Comparison of ENCODE assay signal across 9 cellular contexts in the genomic region with DNA sequence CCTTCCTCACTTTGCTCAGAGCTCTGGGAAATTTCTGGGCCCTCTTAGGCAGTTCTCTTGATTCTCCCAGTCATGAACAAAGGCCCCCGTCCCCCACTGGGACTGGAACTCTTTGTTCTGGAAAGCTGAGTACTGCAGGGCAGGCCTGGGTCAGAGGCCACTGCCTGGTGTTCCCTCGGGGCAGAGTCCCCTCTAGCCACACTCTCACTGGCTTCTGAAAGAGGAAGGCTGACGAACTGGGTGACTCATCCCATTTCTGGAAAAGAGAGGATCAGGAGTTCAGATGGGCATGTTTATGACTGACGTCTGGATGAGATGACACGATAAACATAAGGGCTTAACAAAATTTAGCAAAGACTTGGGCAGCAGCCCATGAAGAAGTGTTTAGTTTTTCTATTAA. TPM values are rescaled to one million over a fixed set of nuclear protein-coding genes. Genes with fewer than 3 reads are reported as not detected.
DNase-seq lines count a peak whose midpoint lies in the region; ATAC-seq and TF ChIP-seq lines count a peak whose summit lies in the region.
"Had no signal": no experiment of that assay in that cellular context is flagged by ENCODE, and none has a peak within 500 bp of the region (broad histone marks: within the 10 kb centered on the region; RNA-seq: fewer than 3 reads in every experiment).

No MANE protein-coding gene starts in this region.

- H2BK5ac ChIP-seq in mesenchymal stem cell (ENCODE audit: low read depth, low read length, poor library complexity, severe bottlenecking), result no peak overlapping the region

- no peak overlapping the region for H3K4ac ChIP-seq in mesenchymal stem cell (ENCODE audit: low read depth in 1 of 2, low read length in 2 of 2)

- H2BK120ac ChIP-seq in mesenchymal stem cell (ENCODE audit: low read depth, low read length), result peak overlapping the region; percentile 49

- DNase-seq in AG10803 (ENCODE audit: low read depth), result peak; percentile 54
- DNase-seq in HuH-7.5 (ENCODE audit: low spot score), result peak; percentile 32
- DNase-seq in colonic mucosa, result peak; percentile 62
- DNase-seq in mesenchymal stem cell, result peak; percentile 93
- no peak for DNase-seq in NCI-H2107 treated with DMSO at 0.1 percent for 48 hours (lab: John Stamatoyannopoulos, UW; ENCODE audit: unreplicated experiment)
- DNase-seq in stimulated activated naive CD8-positive, alpha-beta T cell treated with anti-CD3 and anti-CD28 coated beads, Interleukin-15, Interleukin-2, amounts not matched to agents 100 U/mL and 50 U/mL, for 24 hours, result no peak
- no peak for DNase-seq in NCI-H526 (lab: John Stamatoyannopoulos, UW)

- no peak overlapping the region for H2BK15ac ChIP-seq in mesenchymal stem cell (ENCODE audit: low read depth, poor library complexity, severe bottlenecking)

- no peaks in the 10 kb centered on the region for H3K79me1 ChIP-seq in mesenchymal stem cell (replicated peaks; ENCODE audit: low read length, poor library complexity, severe bottlenecking)

- H3K9ac ChIP-seq in colonic mucosa (ENCODE audit: low read depth in 2 of 2, low read length in 2 of 2), result no peak overlapping the region
- H3K9ac ChIP-seq in mesenchymal stem cell (ENCODE audit: low read length), result no peak overlapping the region

- H2AFZ ChIP-seq in mesenchymal stem cell (ENCODE audit: low read depth, low read length), result no peak overlapping the region

- H4K8ac ChIP-seq in mesenchymal stem cell (ENCODE audit: low read length), result no peak overlapping the region

- peak overlapping the region; percentile 54 to 84 for H3K18ac ChIP-seq in mesenchymal stem cell (ENCODE audit: low read depth in 1 of 2, low read length in 2 of 2)

- WGBS in mesenchymal stem cell, result 0% methylated on average over 4 of the region's 5 CpGs

- H3K27me3 ChIP-seq in colonic mucosa, result no peaks in the 10 kb centered on the region
- no peaks in the 10 kb centered on the region for H3K27me3 ChIP-seq in mesenchymal stem cell (ENCODE audit: control insufficient read depth in 1 of 2, insufficient read depth in 1 of 2, low read length in 2 of 2)

- H3K36me3 ChIP-seq in colonic mucosa, result no peaks in the 10 kb centered on the region
- H3K36me3 ChIP-seq in mesenchymal stem cell (ENCODE audit: control insufficient read depth in 1 of 2, insufficient read depth in 2 of 2, low read depth in 1 of 2, low read length in 2 of 2), result no peaks in the 10 kb centered on the region

- H3K4me1 ChIP-seq in colonic mucosa (no peaks in the 10 kb centered on the region), mesenchymal stem cell (ENCODE audit: control insufficient read depth, insufficient read depth, low read depth, low read length) (no peaks in the 10 kb centered on the region)

- H3K4me3 ChIP-seq in AG10803 (ENCODE audit: low read length), result no peak overlapping the region
- H3K4me3 ChIP-seq in colonic mucosa, result no peak overlapping the region
- no peak overlapping the region for H3K4me3 ChIP-seq in mesenchymal stem cell (ENCODE audit: insufficient read depth in 1 of 2, low read depth in 1 of 2, low read length in 2 of 2)

- no peak overlapping the region for H2AK5ac ChIP-seq in mesenchymal stem cell (ENCODE audit: low read length, severe bottlenecking)

- TF ChIP-seq CTCF in AG10803 (conservative IDR thresholded peaks at IDR 0.05; ENCODE audit: low read length), result no peak
- TF ChIP-seq CTCF in colonic mucosa (IDR thresholded peaks at IDR 0.05), result no peak

- no peak overlapping the region for H3K4me2 ChIP-seq in mesenchymal stem cell (ENCODE audit: low read length, poor library complexity, severe bottlenecking)

- no peak for ATAC-seq in stimulated activated naive CD8-positive, alpha-beta T cell treated with anti-CD3 and anti-CD28 coated beads, Interleukin-15, Interleukin-2, amounts not matched to agents 100 U/mL and 50 U/mL, for 24 hours
- ATAC-seq in GM18873 (IDR thresholded peaks at IDR 0.05; ENCODE audit: low FRiP score, unreplicated experiment), result no peak

- no peak overlapping the region for H3K14ac ChIP-seq in mesenchymal stem cell (ENCODE audit: low read length in 2 of 2)

- no peak overlapping the region for H4K91ac ChIP-seq in mesenchymal stem cell (ENCODE audit: low read length)

- H3K9me3 ChIP-seq in colonic mucosa, result no peaks in the 10 kb centered on the region
- no peaks in the 10 kb centered on the region for H3K9me3 ChIP-seq in mesenchymal stem cell (ENCODE audit: control insufficient read depth, low read length)

- no peak overlapping the region for H2BK12ac ChIP-seq in mesenchymal stem cell (ENCODE audit: low read length in 2 of 2)

- intact Hi-C loops in colonic mucosa (cut with DNase I), result no loop called here

- no peak overlapping the region for H3K23ac ChIP-seq in mesenchymal stem cell (ENCODE audit: low read length in 2 of 2)

- H3K27ac ChIP-seq in colonic mucosa, result peak overlapping the region; percentile 76
- H3K27ac ChIP-seq in mesenchymal stem cell (ENCODE audit: low read length, poor library complexity, severe bottlenecking), result no peak overlapping the region
- H3K27ac ChIP-seq: HL-60 had no signal

RNA-seq across cellular contexts. Expression of a gene that starts 47.7 kb away (rescaled TPM):
- 100 to 1,000 TPM; 192 to 318 TPM for total RNA-seq in colonic mucosa
- 115 TPM for polyA plus RNA-seq in mesenchymal stem cell (2013, experiment 1 of 2)
- polyA plus RNA-seq in mesenchymal stem cell (2013, experiment 2 of 2), result 113 TPM

Comparison
In these comparisons a context has a peak if more than half of its experiments do, and no peak if none do; other contexts are left out.
1. DNase-seq: peak in AG10803 (single experiment), HuH-7.5 (single experiment), colonic mucosa (single experiment) and mesenchymal stem cell (single experiment); none in NCI-H2107 treated with DMSO at 0.1 percent for 48 hours (single experiment), stimulated activated naive CD8-positive, alpha-beta T cell treated with anti-CD3 and anti-CD28 coated beads, Interleukin-15, Interleukin-2, amounts not matched to agents 100 U/mL and 50 U/mL, for 24 hours (single experiment) and NCI-H526 (0 of 2).